ENCODE assay signal across 1 cellular context in genomic region chr9:136546697-136547481, GRCh38.
TF ChIP-seq lines count a peak whose summit lies in the region.

No MANE protein-coding gene starts in this region.

TF ChIP-seq in K562, 482 proteins besides CTCF, POLR2A, EP300 and RAD21 (continued from another document and continues in another):
- no peak for TF ChIP-seq THAP7 (CRISPR knock-in tag; IDR thresholded peaks at IDR 0.05)
- no peak for TF ChIP-seq ZSCAN32 (CRISPR knock-in tag; IDR thresholded peaks at IDR 0.05)
- peak in 1 of 2 experiments; percentile 51 for TF ChIP-seq E2F6 (IDR thresholded peaks at IDR 0.05; ENCODE audit: borderline replicate concordance in 1 of 2, extremely low read depth in 1 of 2, insufficient read depth in 1 of 2, insufficient read length in 1 of 2, low read depth in 1 of 2, low read length in 1 of 2, poor library complexity in 1 of 2, severe bottlenecking in 1 of 2)
- TF ChIP-seq ZNF592 (IDR thresholded peaks at IDR 0.05): no peak
- peak; percentile 59 to 70; a peak in 3 of 4 replicates for TF ChIP-seq NRF1 (conservative IDR thresholded peaks at IDR 0.05 in 1 of 2, IDR thresholded peaks at IDR 0.05 in 1 of 2)
- TF ChIP-seq GABPA (tag; conservative IDR thresholded peaks at IDR 0.05; ENCODE audit: low read depth): 0 out of 2 replicates have a peak, but pooled peaks have one; percentile 14
- TF ChIP-seq ZNF316 (IDR thresholded peaks at IDR 0.05): no peak
- TF ChIP-seq FOXP1 (CRISPR knock-in tag; IDR thresholded peaks at IDR 0.05): no peak; the same call in 1 of the 2 replicates
- no peak for TF ChIP-seq CREB3 (tag; conservative IDR thresholded peaks at IDR 0.05; ENCODE audit: low read depth)
- no peak for TF ChIP-seq CREB3L1 (IDR thresholded peaks at IDR 0.05; ENCODE audit: borderline replicate concordance, low read depth)
- no peak for TF ChIP-seq EHMT2 (IDR thresholded peaks at IDR 0.05)
- TF ChIP-seq ZBTB26 (CRISPR knock-in tag; IDR thresholded peaks at IDR 0.05): no peak
- TF ChIP-seq ID3 (CRISPR knock-in tag; IDR thresholded peaks at IDR 0.05): no peak
- TF ChIP-seq ID3 (tag; IDR thresholded peaks at IDR 0.05): no peak
- TF ChIP-seq MTA3 (IDR thresholded peaks at IDR 0.05; ENCODE audit: borderline replicate concordance): 0 out of 2 replicates have a peak, but pooled peaks have one; percentile 2
- no peak for TF ChIP-seq STAT5B (CRISPR knock-in tag; IDR thresholded peaks at IDR 0.05)
- TF ChIP-seq ZNF696 (CRISPR knock-in tag; conservative IDR thresholded peaks at IDR 0.05): no peak
- no peak for TF ChIP-seq ADNP (tag; IDR thresholded peaks at IDR 0.05)
- TF ChIP-seq ZNF551 (CRISPR knock-in tag; IDR thresholded peaks at IDR 0.05): no peak
- TF ChIP-seq SNAPC5 (CRISPR knock-in tag; IDR thresholded peaks at IDR 0.05): no peak
- peak; percentile 16; the same call in 1 of the 2 replicates for TF ChIP-seq GTF2E2 (tag; IDR thresholded peaks at IDR 0.05)
- TF ChIP-seq DACH1 (IDR thresholded peaks at IDR 0.05; ENCODE audit: partially characterized antibody): no peak
- TF ChIP-seq E2F1 (CRISPR knock-in tag; IDR thresholded peaks at IDR 0.05): no peak
- no peak for TF ChIP-seq ZNF609 (CRISPR knock-in tag; IDR thresholded peaks at IDR 0.05; ENCODE audit: borderline replicate concordance)
- TF ChIP-seq U2AF2 (optimal IDR thresholded peaks at IDR 0.05; ENCODE audit: low read depth, low read length): no peak
- TF ChIP-seq CC2D1A (IDR thresholded peaks at IDR 0.05): no peak
- no peak for TF ChIP-seq RBM17 (IDR thresholded peaks at IDR 0.05; ENCODE audit: borderline replicate concordance, low read depth, low read length)
- TF ChIP-seq CHD1 (IDR thresholded peaks at IDR 0.05; ENCODE audit: low read length): peak; percentile 9
- TF ChIP-seq FIP1L1 (IDR thresholded peaks at IDR 0.05; ENCODE audit: low read depth, low read length, poor library complexity, severe bottlenecking): peak; percentile 19
- no peak for TF ChIP-seq IRF9 (tag; IDR thresholded peaks at IDR 0.05)
- TF ChIP-seq CBX1 (IDR thresholded peaks at IDR 0.05; ENCODE audit: low read depth): no peak
- TF ChIP-seq HMGN3 (IDR thresholded peaks at IDR 0.05; ENCODE audit: borderline replicate concordance, extremely low read depth, insufficient read length, low read depth, low read length): peak; percentile 4
- no peak for TF ChIP-seq GATAD2A (IDR thresholded peaks at IDR 0.05)
- no peak for TF ChIP-seq EGR1 (conservative IDR thresholded peaks at IDR 0.05)
- no peak for TF ChIP-seq FOSL1 (tag; conservative IDR thresholded peaks at IDR 0.05)
- TF ChIP-seq POLR3A (IDR thresholded peaks at IDR 0.05; ENCODE audit: borderline replicate concordance, extremely low read depth, insufficient read depth, insufficient read length): no peak
- no peak for TF ChIP-seq HCFC1 (IDR thresholded peaks at IDR 0.05; ENCODE audit: low read depth, low read length)
- no peak for TF ChIP-seq ZBTB11 (CRISPR knock-in tag; IDR thresholded peaks at IDR 0.05)
- no peak for TF ChIP-seq ZNF583 (CRISPR knock-in tag; IDR thresholded peaks at IDR 0.05)
- no peak for TF ChIP-seq ZNF75A (CRISPR knock-in tag; IDR thresholded peaks at IDR 0.05)
- peak; percentile 38; the same call in 1 of the 2 replicates for TF ChIP-seq SRSF1 (IDR thresholded peaks at IDR 0.05; ENCODE audit: low read depth, low read length)
